Comparison of ENCODE assay signal across 15 cellular contexts in the genomic region with DNA sequence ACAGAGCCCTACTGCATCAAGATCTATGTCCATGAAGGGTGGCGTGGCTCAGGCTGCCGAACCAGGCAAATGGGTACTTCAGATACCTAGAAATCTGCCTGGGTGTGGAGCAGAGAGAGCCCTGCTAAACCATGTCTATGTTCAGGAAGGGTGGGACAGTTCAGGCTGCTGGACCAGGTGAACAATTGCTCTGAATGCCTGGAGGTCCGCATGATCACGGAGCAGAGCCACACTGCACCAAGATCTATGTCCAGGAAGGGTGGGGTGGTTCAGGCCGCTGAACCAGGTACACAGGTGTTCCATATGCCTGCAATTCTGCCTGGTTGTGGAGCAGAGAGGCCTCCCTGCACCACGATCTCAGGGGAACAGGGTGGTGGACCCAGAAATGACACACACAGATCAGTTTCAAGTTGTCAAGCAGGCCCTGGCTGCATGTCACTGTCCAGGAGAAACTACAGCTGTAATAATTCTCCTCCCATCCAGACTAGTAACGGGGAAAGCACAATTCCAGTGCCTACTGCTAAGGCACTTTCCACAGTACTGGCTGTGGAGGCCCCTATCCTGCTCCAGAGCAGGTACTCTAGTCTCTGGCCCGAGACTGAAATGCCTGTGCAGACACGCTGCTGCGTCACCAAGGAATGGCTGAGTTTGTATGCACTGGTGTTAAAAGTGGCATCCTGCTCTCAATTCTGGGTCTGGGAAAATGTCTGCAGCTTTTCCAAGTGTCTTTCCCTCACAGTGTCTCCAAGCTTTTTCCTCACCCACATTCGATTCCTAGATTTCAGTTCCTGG. TPM values are rescaled to one million over a fixed set of nuclear protein-coding genes. Genes with fewer than 3 reads are reported as not detected.
A peak's percentile ranks its signal among the peaks of the same experiment; 100 is the strongest.
DNase-seq lines count a peak whose midpoint lies in the region; ATAC-seq and TF ChIP-seq lines count a peak whose summit lies in the region.
"Had no signal": no experiment of that assay in that cellular context is flagged by ENCODE, and none has a peak within 500 bp of the region (broad histone marks: within the 10 kb centered on the region; RNA-seq: fewer than 3 reads in every experiment).

No MANE protein-coding gene starts in this region.

- H3K27me3 Mint-ChIP-seq in activated naive CD8-positive, alpha-beta T cell treated with anti-CD3 and anti-CD28 coated beads for 36 hours: no peaks in the 10 kb centered on the region
- no peaks in the 10 kb centered on the region for H3K27me3 Mint-ChIP-seq in activated naive CD8-positive, alpha-beta T cell treated with anti-CD3 and anti-CD28 coated beads, Interleukin-2, amount 50 U/mL, for 24 hours
- H3K27me3 Mint-ChIP-seq in effector memory CD8-positive, alpha-beta T cell: no peaks in the 10 kb centered on the region
- H3K27me3 Mint-ChIP-seq in memory B cell: no peaks in the 10 kb centered on the region
- H3K27me3 Mint-ChIP-seq: CD4-positive, CD25-positive, alpha-beta regulatory T cell had no signal

- peaks cover 12% of the 10 kb centered on the region for H3K9me3 Mint-ChIP-seq in activated naive CD8-positive, alpha-beta T cell treated with anti-CD3 and anti-CD28 coated beads for 36 hours
- peaks cover 6% of the 10 kb centered on the region for H3K9me3 Mint-ChIP-seq in activated naive CD8-positive, alpha-beta T cell treated with anti-CD3 and anti-CD28 coated beads, Interleukin-2, amount 50 U/mL, for 24 hours
- no peaks in the 10 kb centered on the region for H3K9me3 Mint-ChIP-seq in effector memory CD8-positive, alpha-beta T cell
- no peaks in the 10 kb centered on the region for H3K9me3 Mint-ChIP-seq in memory B cell
- H3K9me3 Mint-ChIP-seq in stimulated activated effector memory CD8-positive, alpha-beta T cell treated with anti-CD3 and anti-CD28 coated beads, Interleukin-12 subunit alpha, Interleukin-12 subunit beta, amount 100 ng/mL, for 72 hours: no peaks in the 10 kb centered on the region
- H3K9me3 Mint-ChIP-seq: HFFc6 had no signal

- H3K27ac ChIP-seq in osteoblast (ENCODE audit: low read depth, low read length): no peak overlapping the region
- H3K27ac ChIP-seq: BLaER1 treated with 17β-estradiol and CSF1 and Interleukin-3, amounts not matched to agents 10 nM and 100 nM had no signal

- no peak for ATAC-seq in activated naive CD8-positive, alpha-beta T cell treated with anti-CD3 and anti-CD28 coated beads, Interleukin-2, amount 50 U/mL, for 24 hours
- ATAC-seq in effector memory CD8-positive, alpha-beta T cell (replicated peaks): no peak
- ATAC-seq in memory B cell (ENCODE audit: low read depth): no peak
- no peak for ATAC-seq in stimulated activated effector memory CD8-positive, alpha-beta T cell treated with anti-CD3 and anti-CD28 coated beads, Interleukin-12 subunit alpha, Interleukin-12 subunit beta, amount 100 ng/mL, for 72 hours

- peaks cover 4% of the 10 kb centered on the region for H3K4me1 Mint-ChIP-seq in activated naive CD8-positive, alpha-beta T cell treated with anti-CD3 and anti-CD28 coated beads for 36 hours
- peaks cover 6% of the 10 kb centered on the region for H3K4me1 Mint-ChIP-seq in activated naive CD8-positive, alpha-beta T cell treated with anti-CD3 and anti-CD28 coated beads, Interleukin-2, amount 50 U/mL, for 24 hours
- H3K4me1 Mint-ChIP-seq in effector memory CD8-positive, alpha-beta T cell (ENCODE audit: low read depth in 2 of 2): peaks cover 9 to 20% of the 10 kb centered on the region in 2 donors
- H3K4me1 Mint-ChIP-seq in memory B cell: peaks cover 8% of the 10 kb centered on the region
- H3K4me1 Mint-ChIP-seq in stimulated activated effector memory CD8-positive, alpha-beta T cell treated with anti-CD3 and anti-CD28 coated beads, Interleukin-12 subunit alpha, Interleukin-12 subunit beta, amount 100 ng/mL, for 72 hours: peaks cover 6% of the 10 kb centered on the region

- H4K20me1 ChIP-seq in osteoblast (ENCODE audit: insufficient read depth, low read length): no peaks in the 10 kb centered on the region

- H3K4me3 Mint-ChIP-seq in activated naive CD8-positive, alpha-beta T cell treated with anti-CD3 and anti-CD28 coated beads for 36 hours: no peak overlapping the region
- no peak overlapping the region for H3K4me3 Mint-ChIP-seq in activated naive CD8-positive, alpha-beta T cell treated with anti-CD3 and anti-CD28 coated beads, Interleukin-2, amount 50 U/mL, for 24 hours
- H3K4me3 Mint-ChIP-seq in effector memory CD8-positive, alpha-beta T cell: no peak overlapping the region
- no peak overlapping the region for H3K4me3 Mint-ChIP-seq in memory B cell
- H3K4me3 Mint-ChIP-seq in stimulated activated effector memory CD8-positive, alpha-beta T cell treated with anti-CD3 and anti-CD28 coated beads, Interleukin-12 subunit alpha, Interleukin-12 subunit beta, amount 100 ng/mL, for 72 hours: no peak overlapping the region
- H3K4me3 Mint-ChIP-seq: CD4-positive, CD25-positive, alpha-beta regulatory T cell; HFFc6 had no signal

- H3K4me3 ChIP-seq in osteoblast (ENCODE audit: insufficient read depth, low read length): no peak overlapping the region
- H3K4me3 ChIP-seq: BLaER1 treated with 17β-estradiol and CSF1 and Interleukin-3, amounts not matched to agents 10 nM and 100 nM had no signal

- no peaks in the 10 kb centered on the region for H3K4me1 ChIP-seq in osteoblast (ENCODE audit: insufficient read depth, low read length)
- H3K4me1 ChIP-seq: BLaER1 treated with 17β-estradiol and CSF1 and Interleukin-3, amounts not matched to agents 10 nM and 100 nM had no signal

- no peaks in the 10 kb centered on the region for H3K36me3 ChIP-seq in osteoblast (ENCODE audit: insufficient read depth, low read length)
- H3K36me3 ChIP-seq: BLaER1 treated with 17β-estradiol and CSF1 and Interleukin-3, amounts not matched to agents 10 nM and 100 nM had no signal

- H3K36me3 Mint-ChIP-seq in activated naive CD8-positive, alpha-beta T cell treated with anti-CD3 and anti-CD28 coated beads for 36 hours: peaks cover 46% of the 10 kb centered on the region
- H3K36me3 Mint-ChIP-seq in activated naive CD8-positive, alpha-beta T cell treated with anti-CD3 and anti-CD28 coated beads, Interleukin-2, amount 50 U/mL, for 24 hours (ENCODE audit: low read depth): peaks cover 42% of the 10 kb centered on the region
- H3K36me3 Mint-ChIP-seq in effector memory CD8-positive, alpha-beta T cell (ENCODE audit: insufficient read depth): no peaks in the 10 kb centered on the region
- peaks cover 20% of the 10 kb centered on the region for H3K36me3 Mint-ChIP-seq in memory B cell
- no peaks in the 10 kb centered on the region for H3K36me3 Mint-ChIP-seq in stimulated activated effector memory CD8-positive, alpha-beta T cell treated with anti-CD3 and anti-CD28 coated beads, Interleukin-12 subunit alpha, Interleukin-12 subunit beta, amount 100 ng/mL, for 72 hours

- H3K4me2 ChIP-seq in osteoblast (ENCODE audit: insufficient read depth, low read length): no peak overlapping the region
- H3K4me2 ChIP-seq: BLaER1 treated with 17β-estradiol and CSF1 and Interleukin-3, amounts not matched to agents 10 nM and 100 nM had no signal

- no peaks in the 10 kb centered on the region for H3K27me3 ChIP-seq in osteoblast (ENCODE audit: insufficient read depth, low read length)

- peak overlapping the region; percentile 34 for H3K27ac Mint-ChIP-seq in activated naive CD8-positive, alpha-beta T cell treated with anti-CD3 and anti-CD28 coated beads for 36 hours
- no peak overlapping the region for H3K27ac Mint-ChIP-seq in activated naive CD8-positive, alpha-beta T cell treated with anti-CD3 and anti-CD28 coated beads, Interleukin-2, amount 50 U/mL, for 24 hours
- H3K27ac Mint-ChIP-seq in effector memory CD8-positive, alpha-beta T cell: peak overlapping the region; percentile 10 to 38
- H3K27ac Mint-ChIP-seq in memory B cell: peak overlapping the region; percentile 28
- peak overlapping the region; percentile 14 for H3K27ac Mint-ChIP-seq in stimulated activated effector memory CD8-positive, alpha-beta T cell treated with anti-CD3 and anti-CD28 coated beads, Interleukin-12 subunit alpha, Interleukin-12 subunit beta, amount 100 ng/mL, for 72 hours
- H3K27ac Mint-ChIP-seq: CD4-positive, CD25-positive, alpha-beta regulatory T cell; HFFc6 had no signal

- H3K79me2 ChIP-seq in osteoblast (ENCODE audit: insufficient read depth, low read length): no peaks in the 10 kb centered on the region

- DNase-seq in activated naive CD8-positive, alpha-beta T cell treated with anti-CD3 and anti-CD28 coated beads for 36 hours: no peak
- DNase-seq in activated naive CD8-positive, alpha-beta T cell treated with anti-CD3 and anti-CD28 coated beads, Interleukin-2, amount 50 U/mL, for 24 hours: no peak
- no peak for DNase-seq in effector memory CD8-positive, alpha-beta T cell
- DNase-seq in memory B cell (ENCODE audit: low spot score in 2 of 2): no peak
- no peak for DNase-seq in stimulated activated effector memory CD8-positive, alpha-beta T cell treated with anti-CD3 and anti-CD28 coated beads, Interleukin-12 subunit alpha, Interleukin-12 subunit beta, amount 100 ng/mL, for 72 hours (ENCODE audit: low spot score in 2 of 2)
- DNase-seq in NCI-H2081 treated with DMSO at 0.1 percent for 48 hours (lab: John Stamatoyannopoulos, UW): no peak
- DNase-seq in kidney tubule cell (ENCODE audit: low spot score): no peak
- no peak for DNase-seq in osteoblast (ENCODE audit: insufficient read length, low spot score, missing footprints)
- DNase-seq: ACHN; Calu3; CD4-positive, CD25-positive, alpha-beta regulatory T cell; DMS 273 treated with DMSO at 0.1 percent for 48 hours; HCEC 1CT; HFFc6 had no signal

- TF ChIP-seq CTCF in osteoblast (IDR thresholded peaks at IDR 0.05; ENCODE audit: extremely low read depth, low read depth, low read length): no peak

- no peaks in the 10 kb centered on the region for H3K9me3 ChIP-seq in osteoblast (ENCODE audit: low read depth, low read length)

- H2AFZ ChIP-seq in osteoblast (ENCODE audit: low read length): no peak overlapping the region

RNA-seq across cellular contexts. Expression of a gene that starts 25.2 kb away (rescaled TPM):
- 10 to 100 TPM; 29.4 to 30.2 TPM for total RNA-seq in activated naive CD8-positive, alpha-beta T cell treated with anti-CD3 and anti-CD28 coated beads for 36 hours
- total RNA-seq in osteoblast: 11.2 and 13.6 TPM in 2 replicates
